9 cellular contexts compared by ENCODE assay signal in the genomic region with DNA sequence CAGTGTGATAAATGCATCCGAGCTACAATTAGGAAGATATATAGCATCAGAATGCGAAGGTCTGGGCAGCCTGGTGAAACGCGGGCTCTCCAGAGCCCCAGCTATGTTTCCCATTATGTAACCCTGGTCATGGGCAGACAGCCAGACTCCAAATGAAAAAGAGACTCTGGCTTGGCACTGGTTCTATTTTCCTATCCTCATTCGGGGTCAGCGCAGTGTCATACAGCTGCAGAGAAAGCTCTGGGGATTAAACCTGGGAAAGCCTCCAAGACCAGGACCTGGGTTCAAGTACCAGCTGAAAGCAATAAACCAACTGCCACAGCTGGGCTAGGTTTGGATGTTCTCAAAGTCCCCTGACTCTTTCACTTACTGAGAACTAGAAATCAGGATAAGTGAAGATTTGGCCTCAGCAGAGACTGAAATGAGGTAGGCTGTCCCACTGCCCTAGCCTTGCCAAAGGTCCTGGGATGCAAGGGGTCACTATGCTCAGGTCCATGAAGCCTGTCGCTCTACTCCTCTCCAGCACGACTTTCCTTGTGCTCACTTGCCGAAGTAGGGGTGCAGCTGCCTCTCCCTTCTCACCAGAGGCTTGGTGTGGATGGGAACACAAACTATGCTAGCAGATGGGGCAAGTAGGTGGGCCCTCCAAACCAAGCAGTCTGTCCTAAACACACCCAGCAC.
DNase-seq lines count a peak whose midpoint lies in the region; ATAC-seq and TF ChIP-seq lines count a peak whose summit lies in the region.
"Had no signal": no experiment of that assay in that cellular context is flagged by ENCODE, and none has a peak within 500 bp of the region (broad histone marks: within the 10 kb centered on the region; RNA-seq: fewer than 3 reads in every experiment).

No MANE protein-coding gene starts in this region.

- TF ChIP-seq POLR2A in ovary (IDR thresholded peaks at IDR 0.05), result no peak

- H3K36me3 ChIP-seq in BLaER1 treated with 17β-estradiol and CSF1 and Interleukin-3, amounts not matched to agents 10 nM and 100 nM, result peaks cover 38 to 84% (median 78%) of the 10 kb centered on the region in 11 experiments
- H3K36me3 ChIP-seq in fibroblast of lung (ENCODE audit: control insufficient read depth, insufficient read depth, low read length) (no peaks in the 10 kb centered on the region), ovary (no peaks in the 10 kb centered on the region)
- peaks cover 44% of the 10 kb centered on the region for H3K36me3 ChIP-seq in effector memory CD4-positive, alpha-beta T cell (ENCODE audit: control insufficient read depth, insufficient read depth, low read length)

- no peak overlapping the region for H3K4me3 ChIP-seq in BLaER1 treated with 17β-estradiol and CSF1 and Interleukin-3, amounts not matched to agents 10 nM and 100 nM
- H3K4me3 ChIP-seq in fibroblast of lung (replicated peaks in 1 of 4; ENCODE audit: control extremely low read depth in 1 of 4, insufficient read depth in 1 of 4, low read depth in 3 of 4, low read length in 4 of 4) (no peak overlapping the region), ovary (no peak overlapping the region)
- no peak overlapping the region for H3K4me3 ChIP-seq in effector memory CD4-positive, alpha-beta T cell (ENCODE audit: insufficient read depth, low read depth, low read length, poor library complexity, severe bottlenecking)

- H4K20me1 ChIP-seq in BLaER1 treated with 17β-estradiol and CSF1 and Interleukin-3, amounts not matched to agents 10 nM and 100 nM, result peaks cover 0 to 46% (median 4%) of the 10 kb centered on the region in 11 experiments; a peak in 8 of 22 replicates
- H4K20me1 ChIP-seq in fibroblast of lung (ENCODE audit: control insufficient read depth, extremely low read depth, insufficient read depth, low read length), result no peaks in the 10 kb centered on the region

- no peak overlapping the region for H2AFZ ChIP-seq in fibroblast of lung (ENCODE audit: low read length)

- TF ChIP-seq EP300 in ovary (IDR thresholded peaks at IDR 0.05), result no peak

- 2 to 4% (median 2%) methylated on average over 9 of the region's 9 CpGs for WGBS in ovary, 3 donors

- peak overlapping the region in 5 of 11 experiments; percentile 7 to 42 (median 29); a peak in 5 of 22 replicates for H3K9ac ChIP-seq in BLaER1 treated with 17β-estradiol and CSF1 and Interleukin-3, amounts not matched to agents 10 nM and 100 nM
- H3K9ac ChIP-seq in fibroblast of lung (ENCODE audit: insufficient read depth, low read length), result peak overlapping the region; percentile 47

- H3K27ac ChIP-seq in BLaER1 treated with 17β-estradiol and CSF1 and Interleukin-3, amounts not matched to agents 10 nM and 100 nM, result peak overlapping the region in 9 of 11 experiments; percentile 11 to 62 (median 54); a peak in 13 of 22 replicates
- H3K27ac ChIP-seq in fibroblast of lung (ENCODE audit: insufficient read depth, low read length) (peak overlapping the region; percentile 75), ovary (peak overlapping the region; percentile 66 to 85)
- no peak overlapping the region for H3K27ac ChIP-seq in effector memory CD4-positive, alpha-beta T cell (ENCODE audit: insufficient read depth, low read length, poor library complexity, severe bottlenecking)

- no peaks in the 10 kb centered on the region for H3K27me3 ChIP-seq in BLaER1 treated with 17β-estradiol and CSF1 and Interleukin-3, amounts not matched to agents 10 nM and 100 nM
- H3K27me3 ChIP-seq in fibroblast of lung (ENCODE audit: control insufficient read depth, insufficient read depth, low read length) (no peaks in the 10 kb centered on the region), ovary (no peaks in the 10 kb centered on the region)
- no peaks in the 10 kb centered on the region for H3K27me3 ChIP-seq in effector memory CD4-positive, alpha-beta T cell (replicated peaks; ENCODE audit: control insufficient read depth, insufficient read depth, low read length, poor library complexity, severe bottlenecking)

- H3K4me1 ChIP-seq in BLaER1 treated with 17β-estradiol and CSF1 and Interleukin-3, amounts not matched to agents 10 nM and 100 nM, result peaks cover 46 to 73% (median 57%) of the 10 kb centered on the region in 10 experiments
- H3K4me1 ChIP-seq in fibroblast of lung (ENCODE audit: control insufficient read depth, extremely low read depth, insufficient read depth, low read length) (peaks cover 74% of the 10 kb centered on the region), ovary (ENCODE audit: insufficient read depth) (peaks cover 66% of the 10 kb centered on the region)
- no peaks in the 10 kb centered on the region for H3K4me1 ChIP-seq in effector memory CD4-positive, alpha-beta T cell (ENCODE audit: control insufficient read depth, insufficient read depth, low read length, poor library complexity, severe bottlenecking)

- TF ChIP-seq CTCF in fibroblast of lung (conservative IDR thresholded peaks at IDR 0.05 in 1 of 2, IDR thresholded peaks at IDR 0.05 in 1 of 2; ENCODE audit: low read depth in 1 of 2, low read length in 2 of 2), result no peak
- no peak for TF ChIP-seq CTCF in ovary (IDR thresholded peaks at IDR 0.05)

- no peaks in the 10 kb centered on the region for H3K79me2 ChIP-seq in fibroblast of lung (ENCODE audit: control insufficient read depth, insufficient read depth, low read length)

- H3K4me2 ChIP-seq in BLaER1 treated with 17β-estradiol and CSF1 and Interleukin-3, amounts not matched to agents 10 nM and 100 nM, result peak overlapping the region; percentile 64 to 82 (median 71)
- H3K4me2 ChIP-seq in fibroblast of lung (ENCODE audit: extremely low read depth, insufficient read depth, low read length), result peak overlapping the region; percentile 41

- H3K9me3 ChIP-seq in BLaER1 treated with 17β-estradiol and CSF1 and Interleukin-3, amounts not matched to agents 10 nM and 100 nM (replicated peaks in 1 of 11), result no peaks in the 10 kb centered on the region
- H3K9me3 ChIP-seq in fibroblast of lung (ENCODE audit: control insufficient read depth, insufficient read depth, low read depth, low read length), result no peaks in the 10 kb centered on the region
- H3K9me3 ChIP-seq in ovary, result no peaks in the 10 kb centered on the region
- H3K9me3 ChIP-seq in effector memory CD4-positive, alpha-beta T cell (ENCODE audit: control insufficient read depth, low read length), result no peaks in the 10 kb centered on the region

- intact Hi-C loops in ovary (cut with DNase I), result loop anchor here (2.0 to 10.0 kb wide), 7 partner anchors 33 to 127 kb away; partner anchors contain the start of gene HIC1 (in 3 of the 4)

- DNase-seq in NCI-H69 (lab: John Stamatoyannopoulos, UW) (peak; percentile 93), fibroblast of lung (ENCODE audit: low read depth in 2 of 2) (peak; percentile 96 to 100), ovary (peak; percentile 83 to 93 (median 91)), SKM-1 (lab: John Stamatoyannopoulos, UW; ENCODE audit: unreplicated experiment) (no peak)
- no peak for DNase-seq in effector memory CD4-positive, alpha-beta T cell
- no peak for DNase-seq in activated effector memory CD4-positive, alpha-beta T cell treated with anti-CD3 and anti-CD28 coated beads, Interleukin-2, amount 50 U/mL, for 16 hours
- DNase-seq: naive B cell had no signal

- no peak for ATAC-seq in GM18867 (IDR thresholded peaks at IDR 0.05; ENCODE audit: unreplicated experiment)

Comparison
In these comparisons a context has a peak if more than half of its experiments do, and no peak if none do; other contexts are left out.
1. DNase-seq: peak in NCI-H69 (single experiment), fibroblast of lung (2 of 2) and ovary (5 of 5); none in effector memory CD4-positive, alpha-beta T cell (0 of 3), activated effector memory CD4-positive, alpha-beta T cell treated with anti-CD3 and anti-CD28 coated beads, Interleukin-2, amount 50 U/mL, for 16 hours (single experiment) and SKM-1 (single experiment).